Comparison of ENCODE assay signal across 8 cellular contexts in genomic region chr12:56521209-56521589, GRCh38. TPM values are rescaled to one million over a fixed set of nuclear protein-coding genes. Genes with fewer than 3 reads are reported as not detected.
DNase-seq lines count a peak whose midpoint lies in the region; ATAC-seq lines count a peak whose summit lies in the region.

No MANE protein-coding gene starts in this region.

- no peak overlapping the region for H3K27ac Mint-ChIP-seq in stimulated activated naive CD8-positive, alpha-beta T cell treated with anti-CD3 and anti-CD28 coated beads, Interleukin-15, Interleukin-2, amounts not matched to agents 100 ng/mL and 50 ng/mL, for 24 hours

- no peaks in the 10 kb centered on the region for H3K9me3 ChIP-seq in mononuclear cell (ENCODE audit: low read depth, low read length)
- H3K9me3 ChIP-seq in aorta (ENCODE audit: control insufficient read depth, low read length) = no peaks in the 10 kb centered on the region

- H3K27me3 ChIP-seq in mononuclear cell (ENCODE audit: insufficient read depth, low read length) (no peaks in the 10 kb centered on the region), aorta (ENCODE audit: control insufficient read depth in 1 of 2, insufficient read depth in 2 of 2, low read length in 1 of 2) (no peaks in the 10 kb centered on the region)

- H3K36me3 Mint-ChIP-seq in stimulated activated naive CD8-positive, alpha-beta T cell treated with anti-CD3 and anti-CD28 coated beads, Interleukin-15, Interleukin-2, amounts not matched to agents 100 ng/mL and 50 ng/mL, for 24 hours (ENCODE audit: low read depth) = no peaks in the 10 kb centered on the region

- H3K27ac ChIP-seq in caudate nucleus (ENCODE audit: low read depth, low read length) (peak overlapping the region; percentile 38), aorta (ENCODE audit: low read depth in 1 of 2, low read length in 2 of 2) (peak overlapping the region; percentile 51 to 82)

- H3K36me3 ChIP-seq in aorta (ENCODE audit: control insufficient read depth in 1 of 2, insufficient read depth in 2 of 2, low read length in 1 of 2) = no peaks in the 10 kb centered on the region

- WGBS in aorta, 2 donors = 49 to 55% methylated on average over 8 of the region's 8 CpGs

- no peaks in the 10 kb centered on the region for H3K27me3 Mint-ChIP-seq in stimulated activated naive CD8-positive, alpha-beta T cell treated with anti-CD3 and anti-CD28 coated beads, Interleukin-15, Interleukin-2, amounts not matched to agents 100 ng/mL and 50 ng/mL, for 24 hours

- peak overlapping the region; percentile 71 for H3K4me3 Mint-ChIP-seq in stimulated activated naive CD8-positive, alpha-beta T cell treated with anti-CD3 and anti-CD28 coated beads, Interleukin-15, Interleukin-2, amounts not matched to agents 100 ng/mL and 50 ng/mL, for 24 hours

- no peak for ATAC-seq in stimulated activated naive CD8-positive, alpha-beta T cell treated with anti-CD3 and anti-CD28 coated beads, Interleukin-15, Interleukin-2, amounts not matched to agents 100 U/mL and 50 U/mL, for 24 hours
- peak; percentile 61 for ATAC-seq in aorta (ENCODE audit: low FRiP score)
- no peak for ATAC-seq in GM19455 (IDR thresholded peaks at IDR 0.05; ENCODE audit: unreplicated experiment)

- peak overlapping the region; percentile 45 for H3K4me3 ChIP-seq in mononuclear cell (ENCODE audit: low read length)
- H3K4me3 ChIP-seq in aorta (ENCODE audit: low read length in 2 of 2) = peak overlapping the region; percentile 32 to 85

- H3K4me1 Mint-ChIP-seq in stimulated activated naive CD8-positive, alpha-beta T cell treated with anti-CD3 and anti-CD28 coated beads, Interleukin-15, Interleukin-2, amounts not matched to agents 100 ng/mL and 50 ng/mL, for 24 hours (ENCODE audit: low read depth) = peaks cover 31% of the 10 kb centered on the region

- H3K4me1 ChIP-seq in mononuclear cell (ENCODE audit: insufficient read depth, low read length) = peaks cover 43% of the 10 kb centered on the region
- peaks cover 0 to 2% of the 10 kb centered on the region in 2 donors for H3K4me1 ChIP-seq in aorta (ENCODE audit: control insufficient read depth in 1 of 2, insufficient read depth in 2 of 2, low read length in 2 of 2)

- intact Hi-C loops in aorta (cut with DNase I) = loop anchor here in 1 of 2 donors (5.0 kb wide), 1 partner anchor 111 kb away; the partner anchor contains the start of gene BAZ2A

- no peak for DNase-seq in stimulated activated naive CD8-positive, alpha-beta T cell treated with anti-CD3 and anti-CD28 coated beads, Interleukin-15, Interleukin-2, amounts not matched to agents 100 U/mL and 50 U/mL, for 24 hours
- DNase-seq in caudate nucleus (lab: John Stamatoyannopoulos, UW) (no peak), aorta (no peak), EL (no peak), NK-92 (lab: John Stamatoyannopoulos, UW; ENCODE audit: unreplicated experiment) (no peak)

- no peaks in the 10 kb centered on the region for H3K9me3 Mint-ChIP-seq in stimulated activated naive CD8-positive, alpha-beta T cell treated with anti-CD3 and anti-CD28 coated beads, Interleukin-15, Interleukin-2, amounts not matched to agents 100 ng/mL and 50 ng/mL, for 24 hours

RNA-seq across cellular contexts. Expression of gene RBMS2, which starts 0.4 kb away (rescaled TPM):
- total RNA-seq in mononuclear cell (1.5 TPM), aorta (10 to 100 TPM; 67.4 to 72.0 TPM)
- polyA plus RNA-seq in aorta = 10 to 100 TPM; 12.5 to 18.2 TPM

RNA-seq across cellular contexts. Expression of gene GLS2, which starts 33.2 kb away (rescaled TPM):
- total RNA-seq in mononuclear cell = 1.2 TPM
- total RNA-seq in aorta = 1 to 10 TPM in 1 of 2 donors, under 1 TPM in 1; 0.58 to 1.5 TPM
- polyA plus RNA-seq in aorta = 1 to 10 TPM; 1.0 to 1.4 TPM

RNA-seq across cellular contexts. Expression of gene SPRYD4, which starts 52.8 kb away (rescaled TPM):
- 2.9 TPM for total RNA-seq in mononuclear cell
- total RNA-seq in aorta = 1 to 10 TPM; 2.1 to 3.6 TPM
- polyA plus RNA-seq in aorta = 1 to 10 TPM; 1.6 to 1.8 TPM

Comparison
In these comparisons a context has a peak if more than half of its experiments do, and no peak if none do; other contexts are left out.
1. RNA of gene RBMS2, which starts 0.4 kb away (total RNA-seq): 67.4 to 72.0 TPM in aorta; 1.5 TPM in mononuclear cell (single experiment); every median in the first group is over 10 times any median in the second.